17 cellular contexts compared by ENCODE assay signal in the genomic region with DNA sequence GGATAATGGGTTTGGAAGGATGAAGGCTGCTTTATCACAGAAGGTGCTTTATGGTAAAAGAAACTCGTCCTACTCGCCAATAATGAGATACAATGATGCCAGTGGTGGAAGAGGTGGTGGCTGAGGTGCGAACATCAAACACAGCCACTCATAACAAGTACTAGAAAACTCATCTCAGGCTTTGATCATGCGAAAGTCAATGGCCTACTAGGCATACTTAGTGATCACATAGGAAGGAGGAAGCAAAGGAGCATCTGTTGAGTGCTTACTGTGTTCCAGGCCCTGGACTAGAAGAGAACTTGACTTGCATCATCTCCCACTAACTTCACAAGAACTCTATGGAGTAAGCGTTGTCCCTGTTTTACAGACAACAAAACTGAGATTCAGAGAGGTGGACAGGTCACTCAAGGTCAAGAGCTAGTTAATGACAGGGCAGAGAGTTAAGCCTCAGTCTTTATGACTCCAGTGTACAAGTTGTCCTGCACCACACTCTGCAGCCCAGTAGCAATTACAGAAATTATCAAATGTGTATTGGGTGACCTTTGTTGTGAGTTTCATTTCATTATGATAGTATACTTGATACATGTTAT. TPM values are rescaled to one million over a fixed set of nuclear protein-coding genes. Genes with fewer than 3 reads are reported as not detected.
DNase-seq lines count a peak whose midpoint lies in the region; ATAC-seq and TF ChIP-seq lines count a peak whose summit lies in the region.
"Had no signal": no experiment of that assay in that cellular context is flagged by ENCODE, and none has a peak within 500 bp of the region (broad histone marks: within the 10 kb centered on the region; RNA-seq: fewer than 3 reads in every experiment).

No MANE protein-coding gene starts in this region.

- no peak overlapping the region for H3K4me3 Mint-ChIP-seq in activated naive CD4-positive, alpha-beta T cell treated with anti-CD3 and anti-CD28 coated beads for 36 hours
- no peak overlapping the region for H3K4me3 Mint-ChIP-seq in activated naive CD4-positive, alpha-beta T cell treated with anti-CD3 and anti-CD28 coated beads, Interleukin-2, amount 10 ng/mL, durations not matched to agents 7 days and 5 days
- peak overlapping the region in 2 of 3 donors; percentile 4 to 28 for H3K4me3 Mint-ChIP-seq in T-cell
- no peak overlapping the region for H3K4me3 Mint-ChIP-seq in central memory CD8-positive, alpha-beta T cell
- H3K4me3 Mint-ChIP-seq: H9, memory B cell, neural crest cell had no signal

- intact Hi-C loops in activated naive CD4-positive, alpha-beta T cell treated with anti-CD3 and anti-CD28 coated beads for 36 hours (cut with micrococcal nuclease), result loop anchor here (1.0 kb wide), 1 partner anchor 9 kb away; no protein-coding TSS in a partner anchor
- intact Hi-C loops in upper lobe of right lung (cut with DNase I), result no loop called here

- no peak overlapping the region for H3K27ac ChIP-seq in upper lobe of right lung
- H3K27ac ChIP-seq: SJCRH30, thoracic aorta had no signal

- no peaks in the 10 kb centered on the region for H3K27me3 ChIP-seq in upper lobe of right lung
- H3K27me3 ChIP-seq: BE2C, SJCRH30 had no signal

- no peak overlapping the region for H3K27ac Mint-ChIP-seq in activated naive CD4-positive, alpha-beta T cell treated with anti-CD3 and anti-CD28 coated beads for 36 hours
- H3K27ac Mint-ChIP-seq in activated naive CD4-positive, alpha-beta T cell treated with anti-CD3 and anti-CD28 coated beads, Interleukin-2, amount 10 ng/mL, durations not matched to agents 7 days and 5 days, result no peak overlapping the region
- peak overlapping the region; percentile 13 to 84 for H3K27ac Mint-ChIP-seq in T-cell
- H3K27ac Mint-ChIP-seq in central memory CD8-positive, alpha-beta T cell (ENCODE audit: low read depth), result peak overlapping the region; percentile 66
- H3K27ac Mint-ChIP-seq: H9, memory B cell had no signal

- H3K4me1 ChIP-seq in upper lobe of right lung, result no peaks in the 10 kb centered on the region
- H3K4me1 ChIP-seq: BE2C had no signal

- no peaks in the 10 kb centered on the region for H3K36me3 ChIP-seq in upper lobe of right lung
- H3K36me3 ChIP-seq: BE2C, thoracic aorta had no signal

- no peaks in the 10 kb centered on the region for H3K9me3 Mint-ChIP-seq in activated naive CD4-positive, alpha-beta T cell treated with anti-CD3 and anti-CD28 coated beads for 36 hours
- no peaks in the 10 kb centered on the region for H3K9me3 Mint-ChIP-seq in activated naive CD4-positive, alpha-beta T cell treated with anti-CD3 and anti-CD28 coated beads, Interleukin-2, amount 10 ng/mL, durations not matched to agents 7 days and 5 days
- H3K9me3 Mint-ChIP-seq in T-cell, result no peaks in the 10 kb centered on the region
- H3K9me3 Mint-ChIP-seq in central memory CD8-positive, alpha-beta T cell, result no peaks in the 10 kb centered on the region
- H3K9me3 Mint-ChIP-seq: H9, memory B cell, neural crest cell had no signal

- DNase-seq in activated naive CD4-positive, alpha-beta T cell treated with anti-CD3 and anti-CD28 coated beads for 36 hours, result peak; percentile 67
- DNase-seq in activated naive CD4-positive, alpha-beta T cell treated with anti-CD3 and anti-CD28 coated beads, Interleukin-2, amount 10 ng/mL, durations not matched to agents 7 days and 5 days, result no peak
- DNase-seq in T-cell (peak in 19 of 34 experiments; percentile 13 to 63 (median 38)), upper lobe of right lung (no peak), GDM1 (lab: John Stamatoyannopoulos, UW) (no peak)
- no peak for DNase-seq in central memory CD8-positive, alpha-beta T cell (ENCODE audit: low spot score in 2 of 2)
- DNase-seq: BE2C; effector memory CD4-positive, alpha-beta T cell; H9; kidney; NCI-H187; retina had no signal

- CTCF ChIA-PET in activated naive CD4-positive, alpha-beta T cell treated with anti-CD3 and anti-CD28 coated beads for 36 hours (lab: Charles Lee), result interaction anchor here (1.6 kb wide), 1 partner anchor 35 kb away, joined by 4 read pairs; no protein-coding TSS in a partner anchor
- CTCF ChIA-PET in activated naive CD4-positive, alpha-beta T cell treated with anti-CD3 and anti-CD28 coated beads, Interleukin-2, amount 10 ng/mL, durations not matched to agents 7 days and 5 days (lab: Charles Lee), result no interaction called here
- CTCF ChIA-PET in T-cell (lab: Charles Lee), result no interaction called here

- TF ChIP-seq CTCF in upper lobe of right lung (IDR thresholded peaks at IDR 0.05), result no peak

- H3K36me3 Mint-ChIP-seq in activated naive CD4-positive, alpha-beta T cell treated with anti-CD3 and anti-CD28 coated beads for 36 hours (ENCODE audit: low read depth), result no peaks in the 10 kb centered on the region
- peaks cover 36% of the 10 kb centered on the region for H3K36me3 Mint-ChIP-seq in activated naive CD4-positive, alpha-beta T cell treated with anti-CD3 and anti-CD28 coated beads, Interleukin-2, amount 10 ng/mL, durations not matched to agents 7 days and 5 days
- peaks cover 32% of the 10 kb centered on the region for H3K36me3 Mint-ChIP-seq in T-cell
- peaks cover 10% of the 10 kb centered on the region for H3K36me3 Mint-ChIP-seq in central memory CD8-positive, alpha-beta T cell (ENCODE audit: insufficient read depth)

- POLR2A ChIA-PET in T-cell (lab: Charles Lee), result interaction anchor here in 1 of 2 donors (0.6 to 0.7 kb wide), 2 partner anchors 31 to 39 kb away, joined by 3 read pairs; no protein-coding TSS in a partner anchor

- no peak overlapping the region for H3K4me3 ChIP-seq in upper lobe of right lung
- H3K4me3 ChIP-seq: SJCRH30, thoracic aorta had no signal

- peaks cover 87% of the 10 kb centered on the region for H3K4me1 Mint-ChIP-seq in activated naive CD4-positive, alpha-beta T cell treated with anti-CD3 and anti-CD28 coated beads for 36 hours (ENCODE audit: low read depth)
- peaks cover 73% of the 10 kb centered on the region for H3K4me1 Mint-ChIP-seq in activated naive CD4-positive, alpha-beta T cell treated with anti-CD3 and anti-CD28 coated beads, Interleukin-2, amount 10 ng/mL, durations not matched to agents 7 days and 5 days
- H3K4me1 Mint-ChIP-seq in T-cell, result peaks cover 90 to 95% (median 93%) of the 10 kb centered on the region in 3 donors
- H3K4me1 Mint-ChIP-seq in central memory CD8-positive, alpha-beta T cell, result peaks cover 79% of the 10 kb centered on the region
- H3K4me1 Mint-ChIP-seq: neural crest cell had no signal

- no peaks in the 10 kb centered on the region for H3K27me3 Mint-ChIP-seq in activated naive CD4-positive, alpha-beta T cell treated with anti-CD3 and anti-CD28 coated beads for 36 hours (ENCODE audit: low read depth)
- no peaks in the 10 kb centered on the region for H3K27me3 Mint-ChIP-seq in activated naive CD4-positive, alpha-beta T cell treated with anti-CD3 and anti-CD28 coated beads, Interleukin-2, amount 10 ng/mL, durations not matched to agents 7 days and 5 days
- no peaks in the 10 kb centered on the region for H3K27me3 Mint-ChIP-seq in T-cell
- no peaks in the 10 kb centered on the region for H3K27me3 Mint-ChIP-seq in central memory CD8-positive, alpha-beta T cell
- H3K27me3 Mint-ChIP-seq: memory B cell had no signal

- ATAC-seq in T-cell (replicated peaks in 1 of 4) (peak; percentile 28 to 88 (median 36)), upper lobe of right lung (peak; percentile 48), HG03196 (IDR thresholded peaks at IDR 0.05; ENCODE audit: unreplicated experiment) (no peak)
- peak; percentile 46 for ATAC-seq in central memory CD8-positive, alpha-beta T cell (replicated peaks; ENCODE audit: extremely low read depth, poor library complexity, severe bottlenecking)

- no peaks in the 10 kb centered on the region for H3K9me3 ChIP-seq in upper lobe of right lung
- H3K9me3 ChIP-seq: BE2C, SJCRH30, thoracic aorta had no signal

RNA-seq across cellular contexts. Expression of a gene that starts 33.6 kb away (rescaled TPM):
- 10 to 100 TPM; 36.9 to 41.0 TPM for total RNA-seq in activated naive CD4-positive, alpha-beta T cell treated with anti-CD3 and anti-CD28 coated beads for 36 hours
- total RNA-seq in T-cell, result 100 to 1,000 TPM in 3 of 5 donors, 10 to 100 TPM in 2; 87.0 to 117 (median 104) TPM
- 86.9 TPM for total RNA-seq in upper lobe of right lung

Comparison
In these comparisons a context has a peak if more than half of its experiments do, and no peak if none do; other contexts are left out.
1. DNase-seq: peak in activated naive CD4-positive, alpha-beta T cell treated with anti-CD3 and anti-CD28 coated beads for 36 hours (single experiment) and T-cell (19 of 34); none in activated naive CD4-positive, alpha-beta T cell treated with anti-CD3 and anti-CD28 coated beads, Interleukin-2, amount 10 ng/mL, durations not matched to agents 7 days and 5 days (single experiment), central memory CD8-positive, alpha-beta T cell (0 of 2), upper lobe of right lung (single experiment) and GDM1 (single experiment).
2. H3K27ac Mint-ChIP-seq: peak in T-cell (2 of 2) and central memory CD8-positive, alpha-beta T cell (single experiment); none in activated naive CD4-positive, alpha-beta T cell treated with anti-CD3 and anti-CD28 coated beads for 36 hours (single experiment) and activated naive CD4-positive, alpha-beta T cell treated with anti-CD3 and anti-CD28 coated beads, Interleukin-2, amount 10 ng/mL, durations not matched to agents 7 days and 5 days (single experiment).
3. H3K4me3 Mint-ChIP-seq: peak in T-cell (2 of 3); none in activated naive CD4-positive, alpha-beta T cell treated with anti-CD3 and anti-CD28 coated beads for 36 hours (single experiment), activated naive CD4-positive, alpha-beta T cell treated with anti-CD3 and anti-CD28 coated beads, Interleukin-2, amount 10 ng/mL, durations not matched to agents 7 days and 5 days (single experiment) and central memory CD8-positive, alpha-beta T cell (single experiment).